30 cellular contexts compared by ENCODE assay signal in the genomic region with DNA sequence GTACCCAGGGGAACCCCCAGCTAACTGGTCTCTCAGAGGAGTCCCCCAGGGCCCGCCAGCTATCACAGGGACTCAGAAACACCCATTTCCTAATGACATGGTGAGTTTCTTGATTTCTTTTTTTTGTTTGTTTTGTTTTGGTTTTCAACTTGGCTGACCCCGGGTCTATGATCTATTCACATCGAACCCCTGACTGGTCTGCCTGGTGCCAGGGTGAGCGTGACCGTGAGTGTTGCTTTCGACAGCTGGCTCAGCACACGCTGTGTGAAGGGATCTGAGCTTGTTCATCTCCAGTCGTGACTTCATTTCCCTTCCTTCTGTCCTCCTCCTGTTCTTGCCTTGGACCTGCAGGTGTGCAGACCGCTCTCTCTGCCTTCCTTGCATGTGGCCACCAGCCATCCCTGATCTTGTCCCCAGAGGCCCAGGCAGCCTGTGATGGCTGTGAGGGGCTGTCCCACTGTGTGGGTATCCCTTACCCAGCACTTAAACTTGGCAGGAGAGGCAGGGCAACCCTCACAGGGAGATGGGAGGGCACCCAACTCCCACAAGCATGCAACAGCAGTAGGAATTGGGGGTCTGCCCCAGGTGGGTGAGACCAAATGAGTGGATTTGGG. TPM values are rescaled to one million over a fixed set of nuclear protein-coding genes. Genes with fewer than 3 reads are reported as not detected.
DNase-seq lines count a peak whose midpoint lies in the region; ATAC-seq, FAIRE-seq and TF ChIP-seq lines count a peak whose summit lies in the region.
"Had no signal": no experiment of that assay in that cellular context is flagged by ENCODE, and none has a peak within 500 bp of the region (broad histone marks: within the 10 kb centered on the region; RNA-seq: fewer than 3 reads in every experiment).

No MANE protein-coding gene starts in this region.

- 89% methylated on average over 9 of the region's 9 CpGs for WGBS in SK-N-SH (ENCODE audit: low lambda C conversion rate)
- WGBS in H1 (ENCODE audit: extremely low coverage in 1 of 2, insufficient coverage in 1 of 2, insufficient read length in 1 of 2, insufficient replicate concordance in 2 of 2, low coverage in 1 of 2, low lambda C conversion rate in 2 of 2, missing lambda C conversion rate in 1 of 2), 2 experiments = 91% methylated on average over 9 of the region's 9 CpGs; no CpG with 5 or more reads in 1 of the 2 experiments
- WGBS in pancreas, 2 donors = 79 to 81% methylated on average over 9 of the region's 9 CpGs

- H3K18ac ChIP-seq in H1 (ENCODE audit: extremely low read depth, low read length) = no peak overlapping the region

- no peak overlapping the region for H3K4me3 Mint-ChIP-seq in neural crest cell
- H3K4me3 Mint-ChIP-seq: activated T-cell treated with anti-CD3 and anti-CD28 coated beads, Interleukin-2, amount 50 U/mL, for 24 hours; CD4-positive, alpha-beta T cell; T-helper 17 cell; type B pancreatic cell had no signal

- H3F3A ChIP-seq in SK-N-SH (replicated peaks; ENCODE audit: insufficient read depth) = no peaks in the 10 kb centered on the region

- no peak overlapping the region for H3K27ac ChIP-seq in SK-N-SH (ENCODE audit: low read depth in 2 of 2, low read length in 1 of 2)
- H3K27ac ChIP-seq in H1 (ENCODE audit: low read depth, low read length) = no peak overlapping the region
- no peak overlapping the region for H3K27ac ChIP-seq in pancreas
- H3K27ac ChIP-seq: epithelial cell of prostate, hepatocyte, neutrophil, prostate gland had no signal

- intact Hi-C loops in pancreas (cut with DNase I) = no loop called here

- H3K27me3 ChIP-seq in SK-N-SH (ENCODE audit: insufficient read depth) (no peaks in the 10 kb centered on the region), H1 (replicated peaks in 1 of 4; ENCODE audit: control insufficient read depth in 3 of 4, extremely low read depth in 1 of 4, insufficient read depth in 3 of 4, low read length in 3 of 4) (0 out of 7 replicates have a peak, but pooled peaks cover 0 to 2% (median 0%) of the 10 kb centered on the region in 4 experiments), pancreas (no peaks in the 10 kb centered on the region)
- H3K27me3 ChIP-seq: cardiac muscle cell, hepatocyte had no signal

- H2AK5ac ChIP-seq in H1 (ENCODE audit: low read depth, low read length) = peak overlapping the region; percentile 24; the same call in 1 of the 2 replicates

- H3K9me2 ChIP-seq in SK-N-SH = no peaks in the 10 kb centered on the region

- H2BK20ac ChIP-seq in H1 (ENCODE audit: low read length) = no peak overlapping the region

- H2BK15ac ChIP-seq in H1 (ENCODE audit: low read length) = no peak overlapping the region

- H3K14ac ChIP-seq in H1 (ENCODE audit: insufficient read length) = no peak overlapping the region

- no peak for TF ChIP-seq CTCF in SK-N-SH (IDR thresholded peaks at IDR 0.05)
- TF ChIP-seq CTCF in H1 (IDR thresholded peaks at IDR 0.05; ENCODE audit: control extremely low read depth in 1 of 3, insufficient read depth in 1 of 3, low read depth in 1 of 3, low read length in 3 of 3) = no peak
- no peak for TF ChIP-seq CTCF in neural crest cell (conservative IDR thresholded peaks at IDR 0.05)
- no peak for TF ChIP-seq CTCF in pancreas (IDR thresholded peaks at IDR 0.05)

- no peak overlapping the region for H2BK5ac ChIP-seq in H1 (ENCODE audit: low read depth, low read length)

- H3K36me3 Mint-ChIP-seq in neural crest cell (ENCODE audit: low read depth) = no peaks in the 10 kb centered on the region
- H3K36me3 Mint-ChIP-seq: type B pancreatic cell had no signal

- DNase-seq in SK-N-SH (peak; percentile 17), H1 (ENCODE audit: low read depth in 1 of 2, low spot score in 2 of 2) (no peak), neural crest cell (ENCODE audit: low read depth, low spot score) (no peak), NCI-H345 (lab: John Stamatoyannopoulos, UW) (no peak), pancreas (no peak), NCI-H69 (lab: John Stamatoyannopoulos, UW) (no peak)
- DNase-seq: activated CD4-positive, alpha-beta T cell treated with anti-CD3 and anti-CD28 coated beads, Interleukin-2, amount 50 U/mL, for 1 hour; activated CD4-positive, CD25-positive, alpha-beta regulatory T cell; activated effector memory CD4-positive, alpha-beta T cell treated with anti-CD3 and anti-CD28 coated beads, Interleukin-2, amount 50 U/mL, for 16 hours; activated T-cell treated with anti-CD3 and anti-CD28 coated beads, Interleukin-2, amount 50 U/mL, for 24 hours; CD4-positive, alpha-beta T cell; effector CD8-positive, alpha-beta T cell; mammary epithelial cell; NCI-H2029; NCI-H524 treated with DMSO at 0.1 percent for 48 hours; stimulated activated CD4-positive, alpha-beta T cell treated with anti-CD3 and anti-CD28 coated beads, Interleukin-4, amount 100 ng/mL, for 1 hour; T-helper 17 cell had no signal

- peak overlapping the region; percentile 62 for H3K27ac Mint-ChIP-seq in neural crest cell (ENCODE audit: unreplicated experiment)
- H3K27ac Mint-ChIP-seq: activated T-cell treated with anti-CD3 and anti-CD28 coated beads, Interleukin-2, amount 50 U/mL, for 24 hours; CD4-positive, alpha-beta T cell had no signal

- 0 out of 2 replicates have a peak, but pooled peaks cover 2% of the 10 kb centered on the region for H3K79me1 ChIP-seq in H1 (ENCODE audit: low read depth, low read length)

- H4K8ac ChIP-seq in H1 (ENCODE audit: extremely low read depth, insufficient read depth, low read length) = no peak overlapping the region

- H2AFZ ChIP-seq in SK-N-SH (ENCODE audit: low read depth) (no peak overlapping the region), H1 (ENCODE audit: low read length) (no peak overlapping the region)
- H2AFZ ChIP-seq: hepatocyte had no signal

- POLR2A ChIA-PET in SK-N-SH (lab: Yijun Ruan, JAX) = no interaction called here
- POLR2A ChIA-PET in H1 (lab: Charles Lee; ENCODE audit: partially characterized antibody) = interaction anchor here (0.6 to 1.9 kb wide), 4 partner anchors 8 to 156 kb away, joined by 3 to 6 read pairs (median 4); no protein-coding TSS in a partner anchor

- no peaks in the 10 kb centered on the region; a peak in 1 of 4 replicates for H3K4me1 ChIP-seq in SK-N-SH (ENCODE audit: control insufficient read depth in 1 of 2, insufficient read depth in 2 of 2, low read depth in 1 of 2, low read length in 1 of 2)
- peaks cover 0 to 3% (median 2%) of the 10 kb centered on the region in 4 experiments; a peak in 4 of 7 replicates for H3K4me1 ChIP-seq in H1 (replicated peaks in 1 of 4; ENCODE audit: control insufficient read depth in 3 of 4, insufficient read depth in 4 of 4, low read length in 3 of 4)
- H3K4me1 ChIP-seq in pancreas = no peaks in the 10 kb centered on the region
- H3K4me1 ChIP-seq: HAP-1, prostate gland had no signal

- H3K36me3 ChIP-seq in SK-N-SH (replicated peaks in 1 of 2; ENCODE audit: control insufficient read depth in 1 of 2, insufficient read depth in 2 of 2, low read length in 1 of 2) = no peaks in the 10 kb centered on the region
- H3K36me3 ChIP-seq in H1 (ENCODE audit: control insufficient read depth in 2 of 4, insufficient read depth in 4 of 4, low read length in 3 of 4) = no peaks in the 10 kb centered on the region
- no peaks in the 10 kb centered on the region for H3K36me3 ChIP-seq in pancreas
- H3K36me3 ChIP-seq: cardiac muscle cell, HAP-1, neutrophil, prostate gland had no signal

- no peak overlapping the region for H3K56ac ChIP-seq in H1 (replicated peaks; ENCODE audit: insufficient read length, low read depth, low read length)

- CTCF ChIA-PET in SK-N-SH (lab: Yijun Ruan, JAX) (interaction anchor here (0.6 to 1.4 kb wide), 5 partner anchors 9 to 91 kb away, joined by 3 to 8 read pairs (median 3); no protein-coding TSS in a partner anchor), H1 (lab: Charles Lee; ENCODE audit: partially characterized antibody) (interaction anchor here (0.6 to 3.8 kb wide), 11 partner anchors 10 to 71 kb away, joined by 3 to 42 read pairs (median 5); no protein-coding TSS in a partner anchor)

- TF ChIP-seq RAD21 in SK-N-SH (IDR thresholded peaks at IDR 0.05; ENCODE audit: low read length) (no peak), H1 (IDR thresholded peaks at IDR 0.05 in 1 of 2, conservative IDR thresholded peaks at IDR 0.05 in 1 of 2; ENCODE audit: low read depth in 2 of 2, low read length in 2 of 2) (no peak)

- H3K23me2 ChIP-seq in H1 (ENCODE audit: low read depth, low read length) = peaks cover 6% of the 10 kb centered on the region; the same call in 1 of the 2 replicates

- no peak overlapping the region for H3K4ac ChIP-seq in H1 (replicated peaks; ENCODE audit: insufficient read length, low read depth, low read length)

- FAIRE-seq in H1 (lab: Jason Lieb, UNC) = no peak
- no peak for FAIRE-seq in pancreas (lab: Jason Lieb, UNC)
- FAIRE-seq: astrocyte, colon, TTC549 had no signal

- H4K5ac ChIP-seq in H1 (ENCODE audit: insufficient read length, low read depth, low read length) = no peak overlapping the region

- H4K91ac ChIP-seq in H1 (replicated peaks; ENCODE audit: insufficient read length, low read length) = no peak overlapping the region

- H3K27me3 Mint-ChIP-seq in neural crest cell (ENCODE audit: low read depth) = peaks cover 3% of the 10 kb centered on the region
- H3K27me3 Mint-ChIP-seq: activated T-cell treated with anti-CD3 and anti-CD28 coated beads, Interleukin-2, amount 50 U/mL, for 24 hours; CD4-positive, alpha-beta T cell; T-helper 17 cell had no signal

- no peaks in the 10 kb centered on the region for H3K79me2 ChIP-seq in SK-N-SH (ENCODE audit: insufficient read depth)
- H3K79me2 ChIP-seq in H1 (ENCODE audit: control insufficient read depth in 1 of 2, insufficient read depth in 2 of 2, low read length in 2 of 2) = no peaks in the 10 kb centered on the region
- H3K79me2 ChIP-seq: hepatocyte had no signal

- H2BK12ac ChIP-seq in H1 (ENCODE audit: low read depth, low read length) = peak overlapping the region; percentile 30; the same call in 1 of the 2 replicates

- H3K9me3 ChIP-seq in SK-N-SH (no peaks in the 10 kb centered on the region), H1 (ENCODE audit: insufficient read depth in 2 of 2, low read depth in 1 of 2, low read length in 1 of 2) (no peaks in the 10 kb centered on the region), pancreas (no peaks in the 10 kb centered on the region)
- H3K9me3 ChIP-seq: HAP-1, neutrophil, prostate gland had no signal

- TF ChIP-seq POLR2A in H1 (IDR thresholded peaks at IDR 0.05; ENCODE audit: control extremely low read depth in 1 of 2, low read depth in 2 of 2, low read length in 2 of 2) = no peak

- H4K20me1 ChIP-seq in SK-N-SH (ENCODE audit: insufficient read depth) = no peaks in the 10 kb centered on the region
- H4K20me1 ChIP-seq in H1 (replicated peaks in 1 of 2; ENCODE audit: control insufficient read depth in 1 of 2, insufficient read depth in 2 of 2, low read length in 2 of 2) = peaks cover 0 to 4% of the 10 kb centered on the region in 2 experiments

- H3K4me3 ChIP-seq in SK-N-SH (ENCODE audit: low read depth in 2 of 2, low read length in 1 of 2) (no peak overlapping the region), H1 (ENCODE audit: extremely low read depth in 1 of 4, insufficient read depth in 2 of 4, low read depth in 3 of 4, low read length in 4 of 4) (no peak overlapping the region), pancreas (no peak overlapping the region)
- H3K4me3 ChIP-seq: cardiac muscle cell, HAP-1, hepatocyte, prostate gland had no signal

- TF ChIP-seq EP300 in SK-N-SH (IDR thresholded peaks at IDR 0.05; ENCODE audit: borderline replicate concordance in 1 of 2, low read depth in 1 of 2, low read length in 1 of 2) = no peak
- no peak for TF ChIP-seq EP300 in H1 (IDR thresholded peaks at IDR 0.05; ENCODE audit: borderline replicate concordance in 1 of 2, low read depth in 2 of 2, low read length in 2 of 2)

- no peak overlapping the region for H2BK120ac ChIP-seq in H1 (replicated peaks; ENCODE audit: low read depth, low read length)

- no peak overlapping the region for H3K4me2 ChIP-seq in SK-N-SH
- H3K4me2 ChIP-seq in H1 (ENCODE audit: insufficient read depth in 1 of 2, low read depth in 2 of 2, low read length in 2 of 2) = no peak overlapping the region
- H3K4me2 ChIP-seq: hepatocyte had no signal

- H3K9me3 Mint-ChIP-seq in neural crest cell = no peaks in the 10 kb centered on the region
- H3K9me3 Mint-ChIP-seq: activated T-cell treated with anti-CD3 and anti-CD28 coated beads, Interleukin-2, amount 50 U/mL, for 24 hours; CD4-positive, alpha-beta T cell; type B pancreatic cell had no signal

- H3K9ac ChIP-seq in SK-N-SH (no peak overlapping the region), H1 (replicated peaks in 1 of 4; ENCODE audit: extremely low read depth in 1 of 4, low read depth in 3 of 4, low read length in 3 of 4) (no peak overlapping the region)

- ATAC-seq in SK-N-SH treated with all-trans-retinoic acid at 6 μM for 48 hours (no peak), pancreas (no peak), HG02571 (IDR thresholded peaks at IDR 0.05; ENCODE audit: unreplicated experiment) (no peak)
- ATAC-seq: T-helper 17 cell had no signal

- H3K23ac ChIP-seq in H1 (ENCODE audit: insufficient read length) = no peak overlapping the region

- H3K4me1 Mint-ChIP-seq in neural crest cell = peaks cover 23% of the 10 kb centered on the region

RNA-seq across cellular contexts. Expression of gene TMEM161A, which starts 26.2 kb away (rescaled TPM):
- polyA plus RNA-seq in SK-N-SH (2012; rRNA removed) (37.8 and 39.3 TPM in 2 replicates), H1 (2011; rRNA removed) (103 and 153 TPM in 2 replicates), pancreas (10 to 100 TPM; 35.2 to 35.6 TPM)
- polyA plus RNA-seq in SK-N-SH (2012; cell fraction: cytosol; rRNA removed) = 10.0 and 16.7 TPM in 2 replicates
- 109 and 145 TPM in 2 replicates for polyA plus RNA-seq in SK-N-SH (2012; cell fraction: nucleus; rRNA removed)
- 41.9 and 47.8 TPM in 2 replicates for total RNA-seq in H1 (2021; fragmentation: NEBNext Ultra II Directional; extraction: Animal tissue kit (Norgen Biotek cat#: 25700))
- polyA plus RNA-seq in H1 (2011; cell fraction: cytosol; rRNA removed) = 80.8 TPM
- polyA plus RNA-seq in H1 (2011; cell fraction: nucleus; rRNA removed) = 202 TPM
- polyA plus RNA-seq in H1 (2012, experiment 1 of 2) = 26.3 to 50.2 TPM (median 47.7 TPM) in 4 replicates
- polyA plus RNA-seq in H1 (2012, experiment 2 of 2) = 46.4 TPM
- polyA plus RNA-seq in H1 (2013, experiment 1 of 2) = 62.3 TPM
- 53.9 TPM for polyA plus RNA-seq in H1 (2013, experiment 2 of 2)
- polyA minus RNA-seq in H1 (2011; rRNA and poly(A)+ RNA removed) = 46.0 and 81.2 TPM in 2 replicates
- polyA minus RNA-seq in H1 (2011; cell fraction: cytosol; rRNA and poly(A)+ RNA removed) = 40.2 TPM
- polyA minus RNA-seq in H1 (2011; cell fraction: nucleus; rRNA and poly(A)+ RNA removed) = 34.3 TPM
- total RNA-seq in neural crest cell (42.8 and 44.8 TPM in 2 replicates), pancreas (10 to 100 TPM; 10.5 to 14.6 (median 11.7) TPM)

RNA-seq across cellular contexts. Expression of gene SLC25A42, which starts 48.3 kb away (rescaled TPM):
- 4.3 and 6.1 TPM in 2 replicates for polyA plus RNA-seq in SK-N-SH (2012; rRNA removed)
- 2.8 and 4.3 TPM in 2 replicates for polyA plus RNA-seq in SK-N-SH (2012; cell fraction: cytosol; rRNA removed)
- 16.9 and 18.8 TPM in 2 replicates for polyA plus RNA-seq in SK-N-SH (2012; cell fraction: nucleus; rRNA removed)
- 4.1 and 6.2 TPM in 2 replicates for total RNA-seq in H1 (2021; fragmentation: NEBNext Ultra II Directional; extraction: Animal tissue kit (Norgen Biotek cat#: 25700))
- polyA plus RNA-seq in H1 (2011; rRNA removed) = 5.9 and 10.5 TPM in 2 replicates
- 8.0 TPM for polyA plus RNA-seq in H1 (2011; cell fraction: cytosol; rRNA removed)
- polyA plus RNA-seq in H1 (2011; cell fraction: nucleus; rRNA removed) = 23.0 TPM
- 5.2 to 8.6 TPM (median 7.7 TPM) in 4 replicates for polyA plus RNA-seq in H1 (2012, experiment 1 of 2)
- 7.8 TPM for polyA plus RNA-seq in H1 (2012, experiment 2 of 2)
- polyA plus RNA-seq in H1 (2013, experiment 1 of 2) = 5.2 TPM
- 4.3 TPM for polyA plus RNA-seq in H1 (2013, experiment 2 of 2)
- polyA minus RNA-seq in H1 (2011; rRNA and poly(A)+ RNA removed) = 3.4 and 6.9 TPM in 2 replicates
- polyA minus RNA-seq in H1 (2011; cell fraction: cytosol; rRNA and poly(A)+ RNA removed) = 3.6 TPM
- 5.3 TPM for polyA minus RNA-seq in H1 (2011; cell fraction: nucleus; rRNA and poly(A)+ RNA removed)
- 10.5 and 11.1 TPM in 2 replicates for total RNA-seq in neural crest cell
- total RNA-seq in pancreas = 1 to 10 TPM; 3.9 to 8.6 (median 5.7) TPM
- polyA plus RNA-seq in pancreas = 1 to 10 TPM; 7.4 to 8.7 TPM

RNA-seq across cellular contexts. Expression of gene MEF2B, which starts 58.0 kb away (rescaled TPM):
- 1.0 and 1.1 TPM in 2 replicates for polyA plus RNA-seq in SK-N-SH (2012; rRNA removed)
- polyA plus RNA-seq in SK-N-SH (2012; cell fraction: cytosol; rRNA removed) = 0.40 and 0.55 TPM in 2 replicates
- 4.3 and 4.6 TPM in 2 replicates for polyA plus RNA-seq in SK-N-SH (2012; cell fraction: nucleus; rRNA removed)
- 2.8 and 4.1 TPM in 2 replicates for total RNA-seq in H1 (2021; fragmentation: NEBNext Ultra II Directional; extraction: Animal tissue kit (Norgen Biotek cat#: 25700))
- 3.7 and 17.8 TPM in 2 replicates for polyA plus RNA-seq in H1 (2011; rRNA removed)
- 8.9 TPM for polyA plus RNA-seq in H1 (2011; cell fraction: cytosol; rRNA removed)
- 17.1 TPM for polyA plus RNA-seq in H1 (2011; cell fraction: nucleus; rRNA removed)
- polyA plus RNA-seq in H1 (2012, experiment 1 of 2) = 1.4 to 2.8 TPM (median 1.6 TPM) in 4 replicates
- 1.7 TPM for polyA plus RNA-seq in H1 (2012, experiment 2 of 2)
- 1.1 TPM for polyA plus RNA-seq in H1 (2013, experiment 1 of 2)
- 1.5 TPM for polyA plus RNA-seq in H1 (2013, experiment 2 of 2)
- 0.76 and 2.1 TPM in 2 replicates for polyA minus RNA-seq in H1 (2011; rRNA and poly(A)+ RNA removed)
- polyA minus RNA-seq in H1 (2011; cell fraction: cytosol; rRNA and poly(A)+ RNA removed) = not detected
- polyA minus RNA-seq in H1 (2011; cell fraction: nucleus; rRNA and poly(A)+ RNA removed) = 1.4 TPM
- total RNA-seq in neural crest cell = 1.4 and 1.5 TPM in 2 replicates
- 1 to 10 TPM in 2 of 6 donors, under 1 TPM in 4; 0.34 to 1.5 (median 0.89) TPM for total RNA-seq in pancreas
- 1 to 10 TPM; 1.7 to 2.8 TPM for polyA plus RNA-seq in pancreas
- total RNA-seq: A172, cardiac muscle cell, prostate gland had no signal
